In genomic region chr20:48657426-48658197, GRCh38 we compare ENCODE assay signal across 1 cellular context.
TF ChIP-seq lines count a peak whose summit lies in the region.

No MANE protein-coding gene starts in this region.

TF ChIP-seq in HepG2, 621 proteins besides CTCF, POLR2A, EP300 and RAD21 (continued from another document and continues in another):
- TF ChIP-seq HNF1A (IDR thresholded peaks at IDR 0.05; ENCODE audit: low read depth) (no peak), HNF1A (CRISPR knock-in tag; IDR thresholded peaks at IDR 0.05; ENCODE audit: borderline replicate concordance) (no peak), PLRG1 (conservative IDR thresholded peaks at IDR 0.05) (no peak), JUNB (CRISPR knock-in tag; IDR thresholded peaks at IDR 0.05; ENCODE audit: borderline replicate concordance) (no peak), XBP1 (CRISPR knock-in tag; IDR thresholded peaks at IDR 0.05) (no peak), JARID2 (CRISPR knock-in tag; IDR thresholded peaks at IDR 0.05; ENCODE audit: insufficient replicate concordance) (no peak), ZBTB34 (CRISPR knock-in tag; IDR thresholded peaks at IDR 0.05) (no peak), GABPB1 (CRISPR knock-in tag; IDR thresholded peaks at IDR 0.05) (peak; percentile 34; the same call in 1 of the 2 replicates), ZNF275 (CRISPR knock-in tag; IDR thresholded peaks at IDR 0.05; ENCODE audit: borderline replicate concordance) (no peak), ZNF143 (CRISPR knock-in tag; IDR thresholded peaks at IDR 0.05) (no peak), ISX (CRISPR knock-in tag; conservative IDR thresholded peaks at IDR 0.05) (no peak), IKZF1 (IDR thresholded peaks at IDR 0.05) (no peak), ZSCAN20 (CRISPR knock-in tag; IDR thresholded peaks at IDR 0.05; ENCODE audit: borderline replicate concordance) (no peak), NFE2L1 (CRISPR knock-in tag; IDR thresholded peaks at IDR 0.05; ENCODE audit: borderline replicate concordance) (no peak), KDM1A (CRISPR knock-in tag; IDR thresholded peaks at IDR 0.05) (no peak), CREB1 (IDR thresholded peaks at IDR 0.05) (no peak), CREB1 (CRISPR knock-in tag; IDR thresholded peaks at IDR 0.05) (no peak), ZNF564 (CRISPR knock-in tag; IDR thresholded peaks at IDR 0.05) (no peak), DNMT3B (CRISPR knock-in tag; conservative IDR thresholded peaks at IDR 0.05) (no peak), ZSCAN29 (CRISPR knock-in tag; conservative IDR thresholded peaks at IDR 0.05) (no peak), PPARG (CRISPR knock-in tag; conservative IDR thresholded peaks at IDR 0.05) (no peak), HNRNPH1 (optimal IDR thresholded peaks at IDR 0.05; ENCODE audit: low read depth, low read length) (no peak), HMGA1 (CRISPR knock-in tag; conservative IDR thresholded peaks at IDR 0.05) (no peak), ZNF383 (CRISPR knock-in tag; IDR thresholded peaks at IDR 0.05; ENCODE audit: borderline replicate concordance) (no peak), NR1H2 (CRISPR knock-in tag; IDR thresholded peaks at IDR 0.05; ENCODE audit: borderline replicate concordance, low read depth) (no peak), IRX3 (CRISPR knock-in tag; IDR thresholded peaks at IDR 0.05; ENCODE audit: borderline replicate concordance, low read depth) (no peak), NFYC (CRISPR knock-in tag; IDR thresholded peaks at IDR 0.05) (no peak), ATF6 (CRISPR knock-in tag; conservative IDR thresholded peaks at IDR 0.05) (no peak), ARNT2 (CRISPR knock-in tag; IDR thresholded peaks at IDR 0.05; ENCODE audit: low read depth) (no peak), ASH2L (IDR thresholded peaks at IDR 0.05; ENCODE audit: insufficient read length, low read depth, low read length) (no peak), ZBTB21 (CRISPR knock-in tag; IDR thresholded peaks at IDR 0.05) (no peak), SYNCRIP (IDR thresholded peaks at IDR 0.05; ENCODE audit: insufficient read depth, low read depth, low read length) (no peak), MZF1 (CRISPR knock-in tag; IDR thresholded peaks at IDR 0.05; ENCODE audit: borderline replicate concordance) (no peak), ZNF484 (CRISPR knock-in tag; IDR thresholded peaks at IDR 0.05; ENCODE audit: borderline replicate concordance, low read depth) (no peak), TEAD3 (CRISPR knock-in tag; optimal IDR thresholded peaks at IDR 0.05; ENCODE audit: borderline replicate concordance) (peak; percentile 56), ZFYVE20 (CRISPR knock-in tag; IDR thresholded peaks at IDR 0.05; ENCODE audit: borderline replicate concordance, low read depth) (no peak), DRAP1 (CRISPR knock-in tag; IDR thresholded peaks at IDR 0.05) (no peak), TAF1 (CRISPR knock-in tag; IDR thresholded peaks at IDR 0.05) (no peak), ZEB1 (IDR thresholded peaks at IDR 0.05; ENCODE audit: insufficient replicate concordance, low read depth) (no peak), TCF7 (IDR thresholded peaks at IDR 0.05; ENCODE audit: low read depth) (no peak), ZMYM4 (CRISPR knock-in tag; IDR thresholded peaks at IDR 0.05) (no peak), NR3C1 (CRISPR knock-in tag; IDR thresholded peaks at IDR 0.05) (no peak), SP1 (IDR thresholded peaks at IDR 0.05) (no peak), SP1 (CRISPR knock-in tag; IDR thresholded peaks at IDR 0.05) (no peak), NPAS2 (CRISPR knock-in tag; IDR thresholded peaks at IDR 0.05; ENCODE audit: borderline replicate concordance) (no peak), PHB2 (IDR thresholded peaks at IDR 0.05; ENCODE audit: partially characterized antibody) (no peak), DMAP1 (CRISPR knock-in tag; IDR thresholded peaks at IDR 0.05) (no peak), ATF3 (CRISPR knock-in tag; IDR thresholded peaks at IDR 0.05) (no peak), DBP (CRISPR knock-in tag; IDR thresholded peaks at IDR 0.05; ENCODE audit: not compliant biosample characterization) (no peak), ZNF7 (CRISPR knock-in tag; IDR thresholded peaks at IDR 0.05) (no peak), ZNF83 (CRISPR knock-in tag; IDR thresholded peaks at IDR 0.05; ENCODE audit: borderline replicate concordance) (no peak), ARID4A (CRISPR knock-in tag; IDR thresholded peaks at IDR 0.05; ENCODE audit: borderline replicate concordance) (no peak; the same call in 1 of the 2 replicates), KAT8 (CRISPR knock-in tag; IDR thresholded peaks at IDR 0.05) (peak; percentile 38; the same call in 1 of the 2 replicates), NFE2L2 (IDR thresholded peaks at IDR 0.05; ENCODE audit: low read length) (no peak), ZBTB39 (CRISPR knock-in tag; IDR thresholded peaks at IDR 0.05) (no peak), MAF1 (CRISPR knock-in tag; IDR thresholded peaks at IDR 0.05; ENCODE audit: borderline replicate concordance) (no peak), ZNF567 (CRISPR knock-in tag; IDR thresholded peaks at IDR 0.05; ENCODE audit: borderline replicate concordance) (no peak), SRSF1 (optimal IDR thresholded peaks at IDR 0.05; ENCODE audit: low read depth, low read length) (peak; percentile 37), ZNF737 (CRISPR knock-in tag; IDR thresholded peaks at IDR 0.05; ENCODE audit: borderline replicate concordance) (no peak), ZNF20 (CRISPR knock-in tag; IDR thresholded peaks at IDR 0.05) (no peak)
